In the genomic region with DNA sequence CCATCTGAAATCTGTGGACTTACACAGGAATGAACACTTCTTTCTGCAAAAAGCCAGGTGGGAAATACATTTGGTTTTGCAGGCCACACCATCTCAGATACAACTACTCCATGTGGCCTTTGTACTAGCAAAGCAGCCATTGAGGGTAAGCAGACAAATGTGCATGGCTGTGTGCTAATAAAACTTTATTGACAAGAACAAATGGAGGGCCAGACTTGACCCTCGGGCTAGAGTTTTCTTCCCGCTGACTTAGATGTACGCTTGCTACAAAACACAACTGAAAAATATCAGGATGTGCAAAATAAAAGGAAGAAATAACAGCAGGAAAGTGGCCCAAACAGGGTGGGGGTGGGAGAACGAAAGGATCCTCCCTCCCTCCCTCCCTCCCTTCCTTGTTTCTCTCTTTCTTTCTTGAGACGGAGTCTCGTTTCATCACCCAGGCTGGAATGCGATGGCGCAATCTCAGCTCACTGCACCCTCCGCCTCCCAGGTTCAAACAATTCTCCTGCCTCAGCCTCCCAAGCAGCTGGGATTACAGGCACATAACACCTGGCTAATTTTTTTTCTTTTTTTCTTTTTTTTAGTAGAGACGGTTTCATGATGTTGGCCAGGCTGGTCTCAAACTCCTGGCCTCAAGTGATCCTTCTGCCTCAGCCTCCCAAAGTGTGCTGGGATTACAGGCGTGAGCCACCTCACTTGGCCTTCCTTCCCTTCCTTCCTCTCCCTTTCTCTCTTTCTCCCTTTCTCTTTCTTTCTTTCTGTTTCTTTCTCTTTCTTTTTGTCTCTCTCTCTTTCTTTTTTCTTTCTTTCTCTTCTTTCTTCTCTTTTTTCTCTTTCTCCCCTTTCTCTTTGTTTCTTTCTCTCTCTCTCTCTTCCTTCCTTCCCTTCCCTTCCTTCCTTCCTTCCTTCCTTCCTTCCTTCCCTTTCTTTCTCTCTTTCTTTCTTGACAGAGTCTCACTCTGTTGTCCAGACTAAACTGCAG, we compare ENCODE assay signal across 31 cellular contexts. TPM values are rescaled to one million over a fixed set of nuclear protein-coding genes. Genes with fewer than 3 reads are reported as not detected.
DNase-seq lines count a peak whose midpoint lies in the region; ATAC-seq, FAIRE-seq and TF ChIP-seq lines count a peak whose summit lies in the region.
"Had no signal": no experiment of that assay in that cellular context is flagged by ENCODE, and none has a peak within 500 bp of the region (broad histone marks: within the 10 kb centered on the region; RNA-seq: fewer than 3 reads in every experiment).

No MANE protein-coding gene starts in this region.

- TF ChIP-seq EP300 in K562 (IDR thresholded peaks at IDR 0.05; ENCODE audit: low read length) = no peak

- RAD21 ChIA-PET in HCT116 (lab: Charles Lee; ENCODE audit: low non-redundant PET in 1 of 2, low total read pairs in 2 of 2, uncharacterized antibody in 2 of 2, unreplicated experiment in 2 of 2) = no interaction called here

- H3K23ac ChIP-seq in neuronal stem cell (ENCODE audit: low read depth, low read length, poor library complexity) = no peak overlapping the region

- no peaks in the 10 kb centered on the region for H3K4me1 Mint-ChIP-seq in HFFc6 (ENCODE audit: low read depth)
- H3K4me1 Mint-ChIP-seq: activated CD4-positive, alpha-beta memory T cell treated with anti-CD3 and anti-CD28 coated beads, Interleukin-2, amount 10 ng/mL, durations not matched to agents 7 days and 5 days; activated T-helper 17 cell treated with anti-CD3 and anti-CD28 coated beads, Interleukin-2, amount 50 U/mL, for 72 hours; memory B cell had no signal

- no peak overlapping the region for H2AK5ac ChIP-seq in neuronal stem cell (ENCODE audit: low read depth, low read length)

- no peak overlapping the region for H4K8ac ChIP-seq in neuronal stem cell (ENCODE audit: low read depth, low read length)

- no peak overlapping the region for H3K18ac ChIP-seq in neuronal stem cell (ENCODE audit: low read length)

- DNase-seq in HCT116 (ENCODE audit: low read depth, low spot score) (no peak), MV-4-11 (lab: John Stamatoyannopoulos, UW) (peak; percentile 69), K562 (ENCODE audit: extremely low read depth in 1 of 4, low spot score in 3 of 4) (no peak), neuronal stem cell (ENCODE audit: low spot score) (no peak), HFFc6 (no peak), NCI-H146 treated with DMSO at 0.1 percent for 48 hours (lab: John Stamatoyannopoulos, UW; ENCODE audit: unreplicated experiment) (no peak), kidney glomerular epithelial cell (lab: John Stamatoyannopoulos, UW) (no peak)
- DNase-seq: activated CD4-positive, alpha-beta memory T cell treated with anti-CD3 and anti-CD28 coated beads, Interleukin-2, amount 10 ng/mL, durations not matched to agents 7 days and 5 days; activated CD4-positive, alpha-beta T cell treated with anti-CD3 and anti-CD28 coated beads for 1 hour; activated CD8-positive, alpha-beta memory T cell treated with anti-CD3 and anti-CD28 coated beads, Interleukin-2, amount 50 U/mL, for 48 hours; activated naive CD4-positive, alpha-beta T cell treated with anti-CD3 and anti-CD28 coated beads, Interleukin-2, amount 50 U/mL, for 16 hours; effector memory CD4-positive, alpha-beta T cell; Kasumi-1; NCI-H1105 treated with DMSO at 0.1 percent for 48 hours; NCI-H2029 treated with DMSO at 0.1 percent for 48 hours; NCI-H345; NCI-H748 treated with DMSO at 0.1 percent for 48 hours; RPMI8226; stimulated activated naive CD4-positive, alpha-beta T cell had no signal

- H3K9ac ChIP-seq in HCT116 (ENCODE audit: low read length) (no peak overlapping the region), K562 (ENCODE audit: insufficient read depth in 1 of 2, low read depth in 2 of 2, low read length in 2 of 2) (no peak overlapping the region), neuronal stem cell (ENCODE audit: low read depth, low read length, poor library complexity) (no peak overlapping the region)

- POLR2A ChIA-PET in HCT116 (lab: Charles Lee) = no interaction called here
- POLR2A ChIA-PET in K562 (lab: Yijun Ruan, JAX) = no interaction called here

- no peaks in the 10 kb centered on the region for H3K27me3 ChIP-seq in HCT116 (ENCODE audit: insufficient read depth, low read length)
- no peaks in the 10 kb centered on the region for H3K27me3 ChIP-seq in K562 (ENCODE audit: control insufficient read depth in 2 of 2, insufficient read depth in 2 of 2, low read length in 2 of 2)
- H3K27me3 ChIP-seq in neuronal stem cell (ENCODE audit: control insufficient read depth in 3 of 3, insufficient read depth in 3 of 3, low read depth in 1 of 3, low read length in 3 of 3) = no peaks in the 10 kb centered on the region
- H3K27me3 ChIP-seq: hepatocyte had no signal

- H3K9me3 Mint-ChIP-seq in HFFc6 = no peaks in the 10 kb centered on the region; the same call in 1 of the 2 replicates
- H3K9me3 Mint-ChIP-seq: activated CD4-positive, alpha-beta memory T cell treated with anti-CD3 and anti-CD28 coated beads, Interleukin-2, amount 10 ng/mL, durations not matched to agents 7 days and 5 days; activated T-helper 17 cell treated with anti-CD3 and anti-CD28 coated beads, Interleukin-2, amount 50 U/mL, for 72 hours; memory B cell; T-helper 1 cell treated with Interleukin-12 subunit alpha and Interleukin-12 subunit beta and Interleukin-4 antibody, amounts not matched to agents 30 μg/mL and 1 μg/mL, for 36 hours had no signal

- 62% methylated on average over 9 of the region's 11 CpGs for WGBS in K562 (ENCODE audit: insufficient coverage, low coverage, missing lambda C conversion rate)
- WGBS in neuronal stem cell (ENCODE audit: extremely low coverage in 2 of 2, insufficient read length in 2 of 2, insufficient replicate concordance in 1 of 2), 2 donors = no CpG with 5 or more reads among the region's 11 CpGs

- no peak for TF ChIP-seq CTCF in HCT116 (IDR thresholded peaks at IDR 0.05 in 2 of 3, conservative IDR thresholded peaks at IDR 0.05 in 1 of 3; ENCODE audit: borderline replicate concordance in 1 of 3, insufficient read depth in 1 of 3, low read depth in 2 of 3, low read length in 2 of 3)
- TF ChIP-seq CTCF in K562 (IDR thresholded peaks at IDR 0.05 in 2 of 3, conservative IDR thresholded peaks at IDR 0.05 in 1 of 3; ENCODE audit: insufficient read depth in 2 of 3, low read depth in 1 of 3, low read length in 3 of 3) = no peak
- TF ChIP-seq CTCF in HFFc6 (IDR thresholded peaks at IDR 0.05) = no peak

- H4K20me1 ChIP-seq in HCT116 (ENCODE audit: insufficient read depth) (no peaks in the 10 kb centered on the region), K562 (replicated peaks; ENCODE audit: control insufficient read depth, insufficient read depth, low read length) (no peaks in the 10 kb centered on the region)

- H2BK15ac ChIP-seq in neuronal stem cell (ENCODE audit: low read length) = no peak overlapping the region

- H2BK5ac ChIP-seq in neuronal stem cell (ENCODE audit: low read length) = peak overlapping the region; percentile 55

- H3K9me3 ChIP-seq in HCT116 (ENCODE audit: control insufficient read depth in 1 of 2, insufficient read depth in 1 of 2, low read depth in 1 of 2, low read length in 2 of 2) = no peaks in the 10 kb centered on the region
- no peaks in the 10 kb centered on the region for H3K9me3 ChIP-seq in K562 (replicated peaks; ENCODE audit: control insufficient read depth, insufficient read depth, low read depth, low read length)
- H3K9me3 ChIP-seq in neuronal stem cell (replicated peaks in 1 of 2; ENCODE audit: control insufficient read depth in 2 of 2, insufficient read depth in 1 of 2, low read depth in 1 of 2, low read length in 2 of 2) = no peaks in the 10 kb centered on the region
- H3K9me3 ChIP-seq: prostate gland, SJSA1 had no signal

- H3K79me1 ChIP-seq in neuronal stem cell (ENCODE audit: low read depth, low read length) = peaks cover 2% of the 10 kb centered on the region

- H2AFZ ChIP-seq in HCT116 (ENCODE audit: low read depth, low read length, poor library complexity, severe bottlenecking) (no peak overlapping the region), K562 (ENCODE audit: low read depth, low read length) (peak overlapping the region; percentile 66; the same call in 1 of the 2 replicates), neuronal stem cell (ENCODE audit: low read length) (no peak overlapping the region)
- H2AFZ ChIP-seq: hepatocyte had no signal

- H3K4ac ChIP-seq in neuronal stem cell (ENCODE audit: low read length) = no peak overlapping the region

- no peak for ATAC-seq in HCT116
- ATAC-seq in K562 = no peak
- ATAC-seq: activated T-helper 17 cell treated with anti-CD3 and anti-CD28 coated beads, Interleukin-2, amount 50 U/mL, for 72 hours; gastroesophageal sphincter had no signal

- no peak overlapping the region for H3K27ac Mint-ChIP-seq in HFFc6
- H3K27ac Mint-ChIP-seq: activated CD4-positive, alpha-beta memory T cell treated with anti-CD3 and anti-CD28 coated beads, Interleukin-2, amount 10 ng/mL, durations not matched to agents 7 days and 5 days; activated T-helper 17 cell treated with anti-CD3 and anti-CD28 coated beads, Interleukin-2, amount 50 U/mL, for 72 hours; memory B cell; T-helper 1 cell treated with Interleukin-12 subunit alpha and Interleukin-12 subunit beta and Interleukin-4 antibody, amounts not matched to agents 30 μg/mL and 1 μg/mL, for 36 hours had no signal

- H3K14ac ChIP-seq in neuronal stem cell (ENCODE audit: low read length) = no peak overlapping the region

- in situ Hi-C loops in K562 (cut with MboI) = no loop called here

- CTCF ChIA-PET in HCT116 (lab: Charles Lee) (no interaction called here), K562 (lab: Yijun Ruan, JAX; ENCODE audit: low intra/inter-chr PET ratio) (no interaction called here)

- H3K4me3 Mint-ChIP-seq in HFFc6 = no peak overlapping the region
- H3K4me3 Mint-ChIP-seq: activated CD4-positive, alpha-beta memory T cell treated with anti-CD3 and anti-CD28 coated beads, Interleukin-2, amount 10 ng/mL, durations not matched to agents 7 days and 5 days; activated T-helper 17 cell treated with anti-CD3 and anti-CD28 coated beads, Interleukin-2, amount 50 U/mL, for 72 hours; memory B cell; T-helper 1 cell treated with Interleukin-12 subunit alpha and Interleukin-12 subunit beta and Interleukin-4 antibody, amounts not matched to agents 30 μg/mL and 1 μg/mL, for 36 hours had no signal

- H3K36me3 Mint-ChIP-seq in HFFc6 (ENCODE audit: low read depth) = no peaks in the 10 kb centered on the region
- H3K36me3 Mint-ChIP-seq: memory B cell had no signal

- H2BK120ac ChIP-seq in neuronal stem cell (ENCODE audit: low read depth, low read length) = no peak overlapping the region

- no peak for TF ChIP-seq POLR2A in HCT116 (IDR thresholded peaks at IDR 0.05; ENCODE audit: borderline replicate concordance, extremely low read depth, insufficient read depth, insufficient read length)
- no peak for TF ChIP-seq POLR2A in K562 (conservative IDR thresholded peaks at IDR 0.05)

- no peaks in the 10 kb centered on the region for H3K9me2 ChIP-seq in HCT116 (ENCODE audit: insufficient read depth)

- peak; percentile 68 for FAIRE-seq in K562 (lab: Jason Lieb, UNC)
- FAIRE-seq: bronchial epithelial cell, urothelium cell line had no signal

- no peak overlapping the region for H2BK12ac ChIP-seq in neuronal stem cell (ENCODE audit: low read length)

- peaks cover 12% of the 10 kb centered on the region for H3K27me3 Mint-ChIP-seq in HFFc6 (ENCODE audit: insufficient read depth)

- H3K4me3 ChIP-seq in HCT116 (replicated peaks in 1 of 2; ENCODE audit: low read depth in 1 of 2, low read length in 2 of 2) (no peak overlapping the region), K562 (no peak overlapping the region), neuronal stem cell (ENCODE audit: low read length in 2 of 2) (no peak overlapping the region)
- H3K4me3 ChIP-seq: coronary artery, gastroesophageal sphincter, hepatocyte, prostate gland, SJSA1 had no signal

- H3K9me1 ChIP-seq in K562 (ENCODE audit: control insufficient read depth, insufficient read depth, low read length) = no peaks in the 10 kb centered on the region

- TF ChIP-seq RAD21 in HCT116 (IDR thresholded peaks at IDR 0.05; ENCODE audit: low read depth) (no peak), K562 (CRISPR knock-in tag; conservative IDR thresholded peaks at IDR 0.05 in 1 of 2, IDR thresholded peaks at IDR 0.05 in 1 of 2) (no peak)

- H3K36me3 ChIP-seq in HCT116 (ENCODE audit: control insufficient read depth in 1 of 2, insufficient read depth in 2 of 2, low read length in 2 of 2) = no peaks in the 10 kb centered on the region
- H3K36me3 ChIP-seq in K562 (ENCODE audit: control insufficient read depth, insufficient read depth, low read length) = no peaks in the 10 kb centered on the region
- H3K36me3 ChIP-seq in neuronal stem cell (replicated peaks in 1 of 2; ENCODE audit: control insufficient read depth in 2 of 2, insufficient read depth in 2 of 2, low read length in 2 of 2) = peaks cover 0 to 14% of the 10 kb centered on the region in 2 donors
- H3K36me3 ChIP-seq: gastroesophageal sphincter, prostate gland, SJSA1 had no signal

- peaks cover 11 to 20% of the 10 kb centered on the region in 2 experiments; a peak in 3 of 4 replicates for H3K4me1 ChIP-seq in HCT116 (ENCODE audit: control insufficient read depth in 1 of 2, insufficient read depth in 2 of 2, low read length in 2 of 2)
- H3K4me1 ChIP-seq in K562 (replicated peaks in 1 of 2; ENCODE audit: control insufficient read depth in 2 of 2, insufficient read depth in 2 of 2, low read length in 2 of 2) = peaks cover 12 to 35% of the 10 kb centered on the region in 2 experiments
- H3K4me1 ChIP-seq in neuronal stem cell (ENCODE audit: control insufficient read depth in 2 of 2, insufficient read depth in 1 of 2, low read depth in 1 of 2, low read length in 2 of 2) = peaks cover 11 to 18% of the 10 kb centered on the region in 2 donors
- H3K4me1 ChIP-seq: gastroesophageal sphincter, prostate gland, SJSA1 had no signal

- H4K91ac ChIP-seq in neuronal stem cell (ENCODE audit: low read depth, low read length, poor library complexity) = no peak overlapping the region

- no peak overlapping the region for H3K4me2 ChIP-seq in HCT116 (ENCODE audit: low read length)
- no peak overlapping the region for H3K4me2 ChIP-seq in K562 (ENCODE audit: insufficient read depth, low read length)
- no peak overlapping the region for H3K4me2 ChIP-seq in neuronal stem cell (ENCODE audit: insufficient read depth, low read length, poor library complexity, severe bottlenecking)
- H3K4me2 ChIP-seq: hepatocyte had no signal

- intact Hi-C loops in HCT116 (cut with micrococcal nuclease) = no loop called here
- intact Hi-C loops in K562 (cut with micrococcal nuclease) = no loop called here

- no peaks in the 10 kb centered on the region for H3K79me2 ChIP-seq in HCT116 (ENCODE audit: insufficient read depth, low read length)
- no peaks in the 10 kb centered on the region for H3K79me2 ChIP-seq in K562 (ENCODE audit: control insufficient read depth, insufficient read depth, low read length)
- H3K79me2 ChIP-seq: hepatocyte had no signal

- H3K27ac ChIP-seq in HCT116 (ENCODE audit: low read depth, low read length) = no peak overlapping the region
- no peak overlapping the region for H3K27ac ChIP-seq in K562 (ENCODE audit: extremely low read depth, low read depth, low read length)
- no peak overlapping the region for H3K27ac ChIP-seq in neuronal stem cell (replicated peaks; ENCODE audit: low read length)
- H3K27ac ChIP-seq: coronary artery, gastroesophageal sphincter, hepatocyte, prostate gland, SJSA1 had no signal

- BruUV-seq in HCT116 (replicated peaks; lab: Mats Ljungman, UMichigan) (no TSS peak), K562 (replicated peaks; lab: Mats Ljungman, UMichigan) (no TSS peak)

RNA-seq across cellular contexts. Expression of a gene that starts 29.3 kb away (rescaled TPM):
- total RNA-seq in HCT116 (2021; ENCODE audit: unreplicated experiment) (not detected), K562 (2014; rRNA removed) (not detected in 2 replicates), K562 (2014; rRNA removed; fragmentation: Illumina TruSeq; extraction: Trizol) (not detected in 2 replicates), K562 (2015; rRNA removed; fragmentation: Illumina TruSeq; extraction: Trizol) (not detected in 2 replicates), K562 (2021) (not detected in 2 replicates)
- 0.16 and 0.29 TPM in 2 replicates for polyA plus RNA-seq in HCT116 (2012)
- not detected in 2 replicates for total RNA-seq in K562 (2011; cell fraction: chromatin; rRNA removed; ENCODE audit: low replicate concordance)
- not detected in 2 replicates for total RNA-seq in K562 (2011; cell fraction: nucleolus; rRNA removed)
- total RNA-seq in K562 (2011; cell fraction: nucleoplasm; rRNA removed) = not detected in 2 replicates
- polyA plus RNA-seq in K562 (2011; rRNA removed) (0.15 TPM in 1 of 2 replicates, not detected in the other), K562 (2014; fragmentation: Illumina TruSeq; extraction: Trizol) (not detected in 2 replicates), K562 (2014; fragmentation: Nextera tagmentation; extraction: Ambion mirVana) (not detected), K562 (2014; rRNA removed) (not detected in 2 replicates)
- polyA plus RNA-seq in K562 (2011; cell fraction: cytosol; rRNA removed) = 0.07 and 0.18 TPM in 2 replicates
- polyA plus RNA-seq in K562 (2011; cell fraction: nucleus; rRNA removed) = 0.14 TPM in 1 of 2 replicates, not detected in the other
- polyA plus RNA-seq in K562 (2012) = 0.10 TPM in 1 of 2 replicates, not detected in the other
- not detected in 2 replicates for polyA minus RNA-seq in K562 (2011; rRNA and poly(A)+ RNA removed)
- polyA minus RNA-seq in K562 (2011; cell fraction: cytosol; rRNA and poly(A)+ RNA removed) = not detected in 2 replicates
- polyA minus RNA-seq in K562 (2011; cell fraction: nucleus; rRNA and poly(A)+ RNA removed) = not detected in 2 replicates
- 0.36 TPM for polyA plus RNA-seq in neuronal stem cell (2013, experiment 1 of 2)
- polyA plus RNA-seq in neuronal stem cell (2013, experiment 2 of 2) = 0.60 TPM
- total RNA-seq in HFFc6 (2021; fragmentation: NEBNext Ultra II Directional; extraction: Animal tissue kit (Norgen Biotek cat#: 25700)) = not detected
- total RNA-seq: activated CD4-positive, alpha-beta memory T cell treated with anti-CD3 and anti-CD28 coated beads, Interleukin-2, amount 10 ng/mL, durations not matched to agents 7 days and 5 days; bronchial epithelial cell; gastroesophageal sphincter; H4; hepatocyte; HT1080; prostate gland; SJSA1 had no signal
- polyA plus RNA-seq: hepatocyte had no signal
